In genomic region chr6:35267446-35267845, GRCh38 we compare ENCODE assay signal across 25 cellular contexts. TPM values are rescaled to one million over a fixed set of nuclear protein-coding genes. Genes with fewer than 3 reads are reported as not detected.
DNase-seq lines count a peak whose midpoint lies in the region; ATAC-seq and TF ChIP-seq lines count a peak whose summit lies in the region.
"Had no signal": no experiment of that assay in that cellular context is flagged by ENCODE, and none has a peak within 500 bp of the region (broad histone marks: within the 10 kb centered on the region; RNA-seq: fewer than 3 reads in every experiment).

No MANE protein-coding gene starts in this region.

- no peaks in the 10 kb centered on the region for H3K9me3 Mint-ChIP-seq in activated T-cell treated with anti-CD3 and anti-CD28 coated beads, Interleukin-2, amount 50 U/mL, for 72 hours
- H3K9me3 Mint-ChIP-seq in CD4-positive, alpha-beta T cell = no peaks in the 10 kb centered on the region
- H3K9me3 Mint-ChIP-seq in activated T-helper 17 cell treated with anti-CD3 and anti-CD28 coated beads, Interleukin-2, amount 50 U/mL, for 72 hours = no peaks in the 10 kb centered on the region
- H3K9me3 Mint-ChIP-seq: CD4-positive, alpha-beta memory T cell; GM23338; H9; HFFc6 had no signal

- no peak overlapping the region for H3K4me3 Mint-ChIP-seq in activated T-cell treated with anti-CD3 and anti-CD28 coated beads, Interleukin-2, amount 50 U/mL, for 72 hours
- H3K4me3 Mint-ChIP-seq in CD4-positive, alpha-beta T cell = no peak overlapping the region
- no peak overlapping the region for H3K4me3 Mint-ChIP-seq in activated T-helper 17 cell treated with anti-CD3 and anti-CD28 coated beads, Interleukin-2, amount 50 U/mL, for 72 hours
- H3K4me3 Mint-ChIP-seq: CD4-positive, alpha-beta memory T cell; GM23338; H9; HFFc6 had no signal

- no peak overlapping the region for H2BK120ac ChIP-seq in mesenchymal stem cell (ENCODE audit: low read depth, low read length)

- H3K4ac ChIP-seq in mesenchymal stem cell (ENCODE audit: low read depth in 1 of 2, low read length in 2 of 2) = no peak overlapping the region

- H3K4me3 ChIP-seq in mesenchymal stem cell (ENCODE audit: insufficient read depth in 1 of 2, low read depth in 1 of 2, low read length in 2 of 2) = no peak overlapping the region
- H3K4me3 ChIP-seq in skeletal muscle tissue (ENCODE audit: low read length in 3 of 3) = no peak overlapping the region
- H3K4me3 ChIP-seq: BLaER1, GM23338, SJSA1 had no signal

- no peaks in the 10 kb centered on the region for H3K9me3 ChIP-seq in CD4-positive, alpha-beta T cell (ENCODE audit: control insufficient read depth, low read length)
- no peaks in the 10 kb centered on the region for H3K9me3 ChIP-seq in mesenchymal stem cell (ENCODE audit: control insufficient read depth, low read length)
- H3K9me3 ChIP-seq in skeletal muscle tissue (ENCODE audit: control insufficient read depth in 3 of 3, low read length in 3 of 3) = no peaks in the 10 kb centered on the region
- H3K9me3 ChIP-seq: BLaER1, SJSA1 had no signal

- H2AK5ac ChIP-seq in mesenchymal stem cell (ENCODE audit: low read length, severe bottlenecking) = no peak overlapping the region

- H3K18ac ChIP-seq in mesenchymal stem cell (ENCODE audit: low read depth in 1 of 2, low read length in 2 of 2) = no peak overlapping the region

- H3K36me3 Mint-ChIP-seq in activated T-cell treated with anti-CD3 and anti-CD28 coated beads, Interleukin-2, amount 50 U/mL, for 72 hours (ENCODE audit: insufficient read depth in 2 of 2) = peaks cover 0 to 6% of the 10 kb centered on the region in 2 donors
- peaks cover 9% of the 10 kb centered on the region for H3K36me3 Mint-ChIP-seq in CD4-positive, alpha-beta T cell (ENCODE audit: low read depth)
- peaks cover 11% of the 10 kb centered on the region for H3K36me3 Mint-ChIP-seq in activated T-helper 17 cell treated with anti-CD3 and anti-CD28 coated beads, Interleukin-2, amount 50 U/mL, for 72 hours (ENCODE audit: low read depth)

- H3K14ac ChIP-seq in mesenchymal stem cell (ENCODE audit: low read length in 2 of 2) = peak overlapping the region in 1 of 2 experiments; percentile 53

- POLR2A ChIA-PET in CD4-positive, alpha-beta T cell (lab: Charles Lee) = no interaction called here

- H3K27me3 Mint-ChIP-seq in activated T-cell treated with anti-CD3 and anti-CD28 coated beads, Interleukin-2, amount 50 U/mL, for 72 hours (ENCODE audit: low read depth) = no peaks in the 10 kb centered on the region
- no peaks in the 10 kb centered on the region for H3K27me3 Mint-ChIP-seq in CD4-positive, alpha-beta T cell
- no peaks in the 10 kb centered on the region for H3K27me3 Mint-ChIP-seq in activated T-helper 17 cell treated with anti-CD3 and anti-CD28 coated beads, Interleukin-2, amount 50 U/mL, for 72 hours
- H3K27me3 Mint-ChIP-seq: CD4-positive, alpha-beta memory T cell had no signal

- H2BK5ac ChIP-seq in mesenchymal stem cell (ENCODE audit: low read depth, low read length, poor library complexity, severe bottlenecking) = no peak overlapping the region

- no peak overlapping the region for H3K27ac ChIP-seq in CD4-positive, alpha-beta T cell (ENCODE audit: low read depth, low read length)
- H3K27ac ChIP-seq in mesenchymal stem cell (ENCODE audit: low read length, poor library complexity, severe bottlenecking) (no peak overlapping the region), skeletal muscle tissue (ENCODE audit: low read depth, low read length) (peak overlapping the region; percentile 5)
- H3K27ac ChIP-seq: BLaER1, KMS-11, SJSA1 had no signal

- H2AFZ ChIP-seq in mesenchymal stem cell (ENCODE audit: low read depth, low read length) = no peak overlapping the region
- H2AFZ ChIP-seq: GM23338 had no signal

- H3K79me1 ChIP-seq in mesenchymal stem cell (replicated peaks; ENCODE audit: low read length, poor library complexity, severe bottlenecking) = peaks cover 26% of the 10 kb centered on the region

- H4K8ac ChIP-seq in mesenchymal stem cell (ENCODE audit: low read length) = no peak overlapping the region

- no peak for TF ChIP-seq CTCF in CD4-positive, alpha-beta T cell (IDR thresholded peaks at IDR 0.05)

- H2BK15ac ChIP-seq in mesenchymal stem cell (ENCODE audit: low read depth, poor library complexity, severe bottlenecking) = no peak overlapping the region

- no peak overlapping the region for H4K91ac ChIP-seq in mesenchymal stem cell (ENCODE audit: low read length)

- peak overlapping the region; percentile 44 for H3K27ac Mint-ChIP-seq in activated T-cell treated with anti-CD3 and anti-CD28 coated beads, Interleukin-2, amount 50 U/mL, for 72 hours
- H3K27ac Mint-ChIP-seq in CD4-positive, alpha-beta T cell = peak overlapping the region; percentile 29
- no peak overlapping the region for H3K27ac Mint-ChIP-seq in activated T-helper 17 cell treated with anti-CD3 and anti-CD28 coated beads, Interleukin-2, amount 50 U/mL, for 72 hours
- H3K27ac Mint-ChIP-seq: GM23338, H9, HFFc6 had no signal

- no peak overlapping the region for H2BK12ac ChIP-seq in mesenchymal stem cell (ENCODE audit: low read length in 2 of 2)

- no peak for DNase-seq in activated T-cell treated with anti-CD3 and anti-CD28 coated beads, Interleukin-2, amount 50 U/mL, for 72 hours
- DNase-seq in activated T-cell treated with anti-CD3 and anti-CD28 coated beads for 4 hours (no peak), mesenchymal stem cell (peak; percentile 37), NCI-H146 treated with DMSO at 0.1 percent for 48 hours (lab: John Stamatoyannopoulos, UW; ENCODE audit: unreplicated experiment) (no peak)
- DNase-seq in CD4-positive, alpha-beta T cell = no peak
- DNase-seq: CD4-positive, alpha-beta memory T cell; COR-L47; H9; HFFc6; MM.1S; NCI-H1048; NCI-H1694 treated with DMSO at 0.1 percent for 48 hours; NCI-H2081; NCI-H2171 treated with DMSO at 0.1 percent for 48 hours; NCI-H524; NCI-H774; Right ventricle myocardium superior; RPMI8226 had no signal

- peaks cover 3% of the 10 kb centered on the region in 2 experiments for H3K36me3 ChIP-seq in mesenchymal stem cell (ENCODE audit: control insufficient read depth in 1 of 2, insufficient read depth in 2 of 2, low read depth in 1 of 2, low read length in 2 of 2)
- H3K36me3 ChIP-seq in skeletal muscle tissue (ENCODE audit: control insufficient read depth in 3 of 3, insufficient read depth in 3 of 3, low read length in 3 of 3) = no peaks in the 10 kb centered on the region

- no peak for ATAC-seq in activated T-cell treated with anti-CD3 and anti-CD28 coated beads, Interleukin-2, amount 50 U/mL, for 72 hours (replicated peaks in 1 of 2)
- ATAC-seq in CD4-positive, alpha-beta T cell (ENCODE audit: poor library complexity) = no peak
- no peak for ATAC-seq in activated T-helper 17 cell treated with anti-CD3 and anti-CD28 coated beads, Interleukin-2, amount 50 U/mL, for 72 hours (replicated peaks)
- ATAC-seq: GM23338 had no signal

- H3K4me1 Mint-ChIP-seq in activated T-cell treated with anti-CD3 and anti-CD28 coated beads, Interleukin-2, amount 50 U/mL, for 72 hours (ENCODE audit: low read depth) = peaks cover 38% of the 10 kb centered on the region
- H3K4me1 Mint-ChIP-seq in CD4-positive, alpha-beta T cell (ENCODE audit: low read depth) = peaks cover 47% of the 10 kb centered on the region
- H3K4me1 Mint-ChIP-seq in activated T-helper 17 cell treated with anti-CD3 and anti-CD28 coated beads, Interleukin-2, amount 50 U/mL, for 72 hours = peaks cover 19% of the 10 kb centered on the region
- H3K4me1 Mint-ChIP-seq: GM23338 had no signal

- peaks cover 1% of the 10 kb centered on the region for H3K4me1 ChIP-seq in mesenchymal stem cell (ENCODE audit: control insufficient read depth, insufficient read depth, low read depth, low read length)
- H3K4me1 ChIP-seq in skeletal muscle tissue (ENCODE audit: control insufficient read depth in 3 of 3, insufficient read depth in 3 of 3, low read length in 3 of 3) = peaks cover 37 to 47% (median 42%) of the 10 kb centered on the region in 3 donors
- H3K4me1 ChIP-seq: SJSA1 had no signal

- H3K4me2 ChIP-seq in mesenchymal stem cell (ENCODE audit: low read length, poor library complexity, severe bottlenecking) = no peak overlapping the region
- H3K4me2 ChIP-seq: BLaER1, GM23338, KMS-11 had no signal

- H3K9ac ChIP-seq in mesenchymal stem cell (ENCODE audit: low read length) (no peak overlapping the region), skeletal muscle tissue (ENCODE audit: low read depth in 1 of 3, low read length in 3 of 3) (peak overlapping the region in 1 of 3 donors; percentile 16)
- H3K9ac ChIP-seq: BLaER1, KMS-11 had no signal

- H3K23ac ChIP-seq in mesenchymal stem cell (ENCODE audit: low read length in 2 of 2) = no peak overlapping the region

- H3K27me3 ChIP-seq in CD4-positive, alpha-beta T cell (ENCODE audit: control insufficient read depth, insufficient read depth, low read length) = no peaks in the 10 kb centered on the region
- H3K27me3 ChIP-seq in mesenchymal stem cell (ENCODE audit: control insufficient read depth in 1 of 2, insufficient read depth in 1 of 2, low read length in 2 of 2) = no peaks in the 10 kb centered on the region
- no peaks in the 10 kb centered on the region for H3K27me3 ChIP-seq in skeletal muscle tissue (ENCODE audit: control insufficient read depth in 3 of 3, insufficient read depth in 3 of 3, low read length in 3 of 3)
- H3K27me3 ChIP-seq: BLaER1, SJSA1 had no signal

- intact Hi-C loops in CD4-positive, alpha-beta T cell (cut with DNase I, micrococcal nuclease) = loop anchor here in 1 of 2 experiments (10.0 kb wide), 1 partner anchor 757 kb away; the partner anchor contains the start of genes MAPK14 and SLC26A8

- CTCF ChIA-PET in CD4-positive, alpha-beta T cell (lab: Charles Lee) = no interaction called here

- WGBS in mesenchymal stem cell = 84% methylated on average over 8 of the region's 8 CpGs

RNA-seq across cellular contexts. Expression of gene ZNF76, which starts 7.9 kb away (rescaled TPM):
- total RNA-seq in activated T-cell treated with anti-CD3 and anti-CD28 coated beads, Interleukin-2, amount 50 U/mL, for 72 hours = 10 to 100 TPM; 52.1 to 55.9 TPM
- total RNA-seq in CD4-positive, alpha-beta T cell = 10 to 100 TPM; 46.1 to 53.4 TPM
- polyA plus RNA-seq in mesenchymal stem cell (2013, experiment 1 of 2) = 12.0 TPM
- 10.9 TPM for polyA plus RNA-seq in mesenchymal stem cell (2013, experiment 2 of 2)
- 16.7 TPM for total RNA-seq in skeletal muscle tissue
- total RNA-seq in activated T-helper 17 cell treated with anti-CD3 and anti-CD28 coated beads, Interleukin-2, amount 50 U/mL, for 72 hours = 10 to 100 TPM; 44.3 to 53.2 TPM

RNA-seq across cellular contexts. Expression of gene DEF6, which starts 30.2 kb away (rescaled TPM):
- total RNA-seq in activated T-cell treated with anti-CD3 and anti-CD28 coated beads, Interleukin-2, amount 50 U/mL, for 72 hours = 100 to 1,000 TPM; 108 to 127 TPM
- total RNA-seq in CD4-positive, alpha-beta T cell = 100 to 1,000 TPM; 209 to 212 TPM
- polyA plus RNA-seq in mesenchymal stem cell (2013, experiment 1 of 2) = 1.8 TPM
- 1.2 TPM for polyA plus RNA-seq in mesenchymal stem cell (2013, experiment 2 of 2)
- total RNA-seq in skeletal muscle tissue = 5.2 TPM
- 100 to 1,000 TPM; 117 to 133 TPM for total RNA-seq in activated T-helper 17 cell treated with anti-CD3 and anti-CD28 coated beads, Interleukin-2, amount 50 U/mL, for 72 hours
- total RNA-seq: A172 had no signal

RNA-seq across cellular contexts. Expression of gene SCUBE3, which starts 53.7 kb away (rescaled TPM):
- total RNA-seq in activated T-cell treated with anti-CD3 and anti-CD28 coated beads, Interleukin-2, amount 50 U/mL, for 72 hours = under 1 TPM; 0.05 to 0.16 TPM
- not detected for total RNA-seq in CD4-positive, alpha-beta T cell
- polyA plus RNA-seq in mesenchymal stem cell (2013, experiment 1 of 2) = 2.0 TPM
- 1.9 TPM for polyA plus RNA-seq in mesenchymal stem cell (2013, experiment 2 of 2)
- 0.52 TPM for total RNA-seq in skeletal muscle tissue
- total RNA-seq in activated T-helper 17 cell treated with anti-CD3 and anti-CD28 coated beads, Interleukin-2, amount 50 U/mL, for 72 hours = under 1 TPM in 1 of 2 donors, not detected in 1; 0.05 TPM
- total RNA-seq: CD4-positive, alpha-beta memory T cell had no signal

Comparison
In these comparisons a context has a peak if more than half of its experiments do, and no peak if none do; other contexts are left out.
1. RNA of gene DEF6, which starts 30.2 kb away (total RNA-seq): 209 to 212 TPM in CD4-positive, alpha-beta T cell, 117 to 133 TPM in activated T-helper 17 cell treated with anti-CD3 and anti-CD28 coated beads, Interleukin-2, amount 50 U/mL, for 72 hours and 108 to 127 TPM in activated T-cell treated with anti-CD3 and anti-CD28 coated beads, Interleukin-2, amount 50 U/mL, for 72 hours; 5.2 TPM in skeletal muscle tissue (single experiment); every median in the first group is over 10 times any median in the second.